ENCODE assay signal across 11 cellular contexts in the genomic region with DNA sequence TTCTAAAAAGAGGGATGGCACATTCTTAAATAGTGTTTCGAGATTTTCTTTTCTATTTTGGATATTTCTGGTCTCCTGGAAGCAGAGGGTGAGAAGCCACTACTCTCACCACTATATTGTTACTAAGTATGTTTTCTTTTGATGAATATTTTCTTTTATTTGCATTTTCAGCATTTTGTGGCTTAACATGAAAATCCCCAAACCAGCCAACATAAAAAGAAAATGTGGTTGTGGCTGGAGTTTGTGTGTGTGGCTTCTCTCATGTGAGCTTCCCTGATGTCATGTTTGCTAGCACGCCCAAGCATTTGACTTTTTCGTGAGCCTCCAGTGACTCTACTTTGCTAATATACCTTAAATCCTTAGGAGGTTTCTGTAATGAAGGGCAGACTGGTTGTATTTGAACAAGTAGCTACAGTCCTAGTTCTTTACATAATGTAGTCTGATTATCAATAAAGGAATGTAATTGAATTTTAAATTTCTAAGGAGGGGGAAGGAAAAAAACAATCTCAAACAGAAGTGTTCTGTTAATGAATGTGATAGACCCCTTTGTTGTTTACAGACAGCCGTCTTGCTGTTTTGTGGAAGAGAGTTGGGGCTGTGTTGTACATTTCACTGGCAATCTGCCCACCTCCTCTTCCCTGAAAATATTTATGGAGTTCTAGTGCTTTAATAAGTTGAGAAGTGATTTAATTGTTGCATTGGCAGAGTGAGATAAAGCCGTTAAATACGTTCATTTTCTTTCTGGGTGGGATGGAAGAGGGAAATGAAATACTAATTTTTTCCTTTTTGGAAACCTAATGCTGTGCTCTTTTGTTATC.
DNase-seq lines count a peak whose midpoint lies in the region; ATAC-seq and TF ChIP-seq lines count a peak whose summit lies in the region.
"Had no signal": no experiment of that assay in that cellular context is flagged by ENCODE, and none has a peak within 500 bp of the region (broad histone marks: within the 10 kb centered on the region; RNA-seq: fewer than 3 reads in every experiment).

No MANE protein-coding gene starts in this region.

- H3K4me3 ChIP-seq in esophagus muscularis mucosa, result no peak overlapping the region
- H3K4me3 ChIP-seq: skin epidermis, upper lobe of right lung had no signal

- TF ChIP-seq EP300 in esophagus muscularis mucosa (IDR thresholded peaks at IDR 0.05), result no peak

- peak; percentile 54 for DNase-seq in DMS 273 (lab: John Stamatoyannopoulos, UW; ENCODE audit: unreplicated experiment)
- DNase-seq in DMS 273 treated with DMSO at 0.1 percent for 48 hours (lab: John Stamatoyannopoulos, UW), result no peak
- no peak for DNase-seq in esophagus muscularis mucosa (ENCODE audit: extremely low spot score)
- no peak for DNase-seq in RPMI8226
- no peak for DNase-seq in NCI-H1417 treated with DMSO at 0.1 percent for 48 hours (lab: John Stamatoyannopoulos, UW)
- DNase-seq: upper lobe of right lung had no signal

- H3K27me3 ChIP-seq in esophagus muscularis mucosa, result no peaks in the 10 kb centered on the region
- H3K27me3 ChIP-seq: upper lobe of right lung had no signal

- H3K27ac ChIP-seq in esophagus muscularis mucosa (replicated peaks in 1 of 4), result peak overlapping the region; percentile 64 to 77 (median 69)
- H3K27ac ChIP-seq: 22Rv1, upper lobe of right lung had no signal

- TF ChIP-seq POLR2A in esophagus muscularis mucosa (IDR thresholded peaks at IDR 0.05; ENCODE audit: low read depth), result no peak

- peaks cover 0 to 17% (median 4%) of the 10 kb centered on the region in 4 donors for H3K36me3 ChIP-seq in esophagus muscularis mucosa
- H3K36me3 ChIP-seq: upper lobe of right lung had no signal

- intact Hi-C loops in esophagus muscularis mucosa (cut with DNase I), result no loop called here

- peak; percentile 85 for ATAC-seq in GM21360 (IDR thresholded peaks at IDR 0.05; ENCODE audit: unreplicated experiment)
- peak; percentile 64 for ATAC-seq in HG03135 (IDR thresholded peaks at IDR 0.05; ENCODE audit: unreplicated experiment)
- ATAC-seq in SK-N-SH treated with all-trans-retinoic acid at 6 μM for 48 hours, result no peak
- ATAC-seq: upper lobe of right lung had no signal

- TF ChIP-seq CTCF in esophagus muscularis mucosa (IDR thresholded peaks at IDR 0.05), result no peak

- no peaks in the 10 kb centered on the region for H3K9me3 ChIP-seq in esophagus muscularis mucosa
- H3K9me3 ChIP-seq: upper lobe of right lung had no signal

- H3K4me1 ChIP-seq in esophagus muscularis mucosa, result peaks cover 65 to 89% (median 76%) of the 10 kb centered on the region in 4 donors

- WGBS in esophagus muscularis mucosa, result 70% methylated on average over 6 of the region's 6 CpGs

TF ChIP-seq in SK-N-SH treated with all-trans-retinoic acid at 6 μM for 48 hours, 23 proteins besides CTCF, POLR2A, EP300 and RAD21:
- TF ChIP-seq GLIS3 (CRISPR knock-in tag; IDR thresholded peaks at IDR 0.05), result no peak
- TF ChIP-seq TCF4 (CRISPR knock-in tag; IDR thresholded peaks at IDR 0.05; ENCODE audit: borderline replicate concordance), result no peak
- TF ChIP-seq CSDC2 (CRISPR knock-in tag; IDR thresholded peaks at IDR 0.05), result no peak
- no peak for TF ChIP-seq TOX (CRISPR knock-in tag; IDR thresholded peaks at IDR 0.05; ENCODE audit: borderline replicate concordance)
- TF ChIP-seq ZNF8 (CRISPR knock-in tag; IDR thresholded peaks at IDR 0.05), result no peak
- TF ChIP-seq ZNF565 (CRISPR knock-in tag; conservative IDR thresholded peaks at IDR 0.05; ENCODE audit: low read depth), result no peak
- TF ChIP-seq ZFP3 (CRISPR knock-in tag; IDR thresholded peaks at IDR 0.05), result no peak
- no peak for TF ChIP-seq ESRRG (CRISPR knock-in tag; IDR thresholded peaks at IDR 0.05)
- no peak for TF ChIP-seq POU6F1 (CRISPR knock-in tag; IDR thresholded peaks at IDR 0.05; ENCODE audit: borderline replicate concordance, low read depth)
- no peak for TF ChIP-seq ISL1 (CRISPR knock-in tag; IDR thresholded peaks at IDR 0.05)
- TF ChIP-seq OSR1 (CRISPR knock-in tag; IDR thresholded peaks at IDR 0.05), result no peak
